ENCODE assay signal across 1 cellular context in the genomic region with DNA sequence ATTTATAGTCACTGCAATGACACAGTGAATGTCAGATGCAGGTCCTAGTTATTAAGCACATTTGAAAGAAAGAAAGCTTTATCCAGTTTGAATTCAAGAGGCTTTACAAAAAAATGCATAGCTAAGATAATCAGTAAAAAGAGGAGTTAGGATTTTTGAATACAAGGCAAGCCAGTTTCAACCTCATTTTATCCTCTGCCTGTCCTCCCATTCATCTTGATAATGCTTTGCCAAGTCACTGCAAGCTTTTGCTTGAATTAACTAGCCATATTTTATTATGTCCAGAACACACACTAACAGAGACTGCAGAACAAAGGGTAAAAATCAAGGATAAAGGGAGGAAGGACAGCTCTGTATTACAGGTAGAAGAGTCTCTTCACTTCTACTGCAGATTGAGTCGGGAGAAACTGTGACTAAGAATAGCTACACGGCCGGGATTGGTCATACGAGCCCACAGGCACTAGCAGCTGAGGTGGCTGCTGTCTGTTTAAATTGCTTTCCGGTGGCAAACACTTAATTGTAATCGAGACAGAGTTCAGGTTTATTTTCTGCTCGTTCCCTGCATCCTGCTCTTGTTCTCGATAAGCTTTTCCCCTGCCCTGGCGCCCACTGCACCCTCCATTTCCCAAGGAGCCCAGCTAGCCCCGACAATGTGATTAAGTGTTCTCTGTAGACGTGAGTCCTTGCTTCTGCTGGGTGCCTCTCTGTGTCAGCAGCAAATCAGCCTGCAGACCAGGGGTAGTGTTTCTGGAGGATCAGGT.
TF ChIP-seq lines count a peak whose summit lies in the region.

No MANE protein-coding gene starts in this region.

TF ChIP-seq in HepG2, 621 proteins besides CTCF, POLR2A, EP300 and RAD21 (continued from another document and continues in another):
- TF ChIP-seq ZNF180 (CRISPR knock-in tag; IDR thresholded peaks at IDR 0.05; ENCODE audit: borderline replicate concordance, low read depth) (no peak), SP4 (CRISPR knock-in tag; IDR thresholded peaks at IDR 0.05) (no peak), ZNF577 (CRISPR knock-in tag; IDR thresholded peaks at IDR 0.05; ENCODE audit: borderline replicate concordance, low read depth) (no peak), ZSCAN29 (CRISPR knock-in tag; conservative IDR thresholded peaks at IDR 0.05) (0 out of 2 replicates have a peak, but pooled peaks have one; percentile 60), NR2F6 (IDR thresholded peaks at IDR 0.05) (no peak), NR2F6 (CRISPR knock-in tag; IDR thresholded peaks at IDR 0.05) (no peak), ARID5B (CRISPR knock-in tag; IDR thresholded peaks at IDR 0.05) (peak; percentile 26; the same call in 1 of the 2 replicates), MIXL1 (CRISPR knock-in tag; IDR thresholded peaks at IDR 0.05) (0 out of 2 replicates have a peak, but pooled peaks have one; percentile 7), ZNF792 (CRISPR knock-in tag; IDR thresholded peaks at IDR 0.05) (no peak), ZNF619 (CRISPR knock-in tag; IDR thresholded peaks at IDR 0.05) (0 out of 2 replicates have a peak, but pooled peaks have one; percentile 43), IKZF4 (CRISPR knock-in tag; IDR thresholded peaks at IDR 0.05; ENCODE audit: borderline replicate concordance, low read depth, not compliant biosample characterization) (no peak), ZNF430 (CRISPR knock-in tag; IDR thresholded peaks at IDR 0.05) (no peak), ZNF609 (CRISPR knock-in tag; IDR thresholded peaks at IDR 0.05; ENCODE audit: borderline replicate concordance) (no peak), SALL1 (CRISPR knock-in tag; IDR thresholded peaks at IDR 0.05) (peak; percentile 54), ZMAT3 (CRISPR knock-in tag; conservative IDR thresholded peaks at IDR 0.05) (no peak), ZNF567 (CRISPR knock-in tag; IDR thresholded peaks at IDR 0.05; ENCODE audit: borderline replicate concordance) (0 out of 2 replicates have a peak, but pooled peaks have one; percentile 42), ZNF354B (CRISPR knock-in tag; IDR thresholded peaks at IDR 0.05) (no peak), SPEN (CRISPR knock-in tag; IDR thresholded peaks at IDR 0.05; ENCODE audit: low read depth) (no peak), XRCC5 (optimal IDR thresholded peaks at IDR 0.05; ENCODE audit: low read length) (peak; percentile 43), TBX2 (CRISPR knock-in tag; IDR thresholded peaks at IDR 0.05; ENCODE audit: borderline replicate concordance) (peak; percentile 55; the same call in 1 of the 2 replicates), ZNF235 (CRISPR knock-in tag; IDR thresholded peaks at IDR 0.05; ENCODE audit: borderline replicate concordance) (no peak), TEAD3 (CRISPR knock-in tag; optimal IDR thresholded peaks at IDR 0.05; ENCODE audit: borderline replicate concordance) (no peak), ZNF292 (CRISPR knock-in tag; IDR thresholded peaks at IDR 0.05; ENCODE audit: borderline replicate concordance, low read depth) (peak; percentile 55; the same call in 1 of the 2 replicates), CREB3 (CRISPR knock-in tag; IDR thresholded peaks at IDR 0.05) (no peak), FOXK2 (IDR thresholded peaks at IDR 0.05) (no peak), ESRRA (CRISPR knock-in tag; IDR thresholded peaks at IDR 0.05; ENCODE audit: low read depth) (no peak), SMARCE1 (IDR thresholded peaks at IDR 0.05; ENCODE audit: borderline replicate concordance) (no peak), YEATS2 (CRISPR knock-in tag; IDR thresholded peaks at IDR 0.05; ENCODE audit: borderline replicate concordance) (no peak), ZBTB7B (CRISPR knock-in tag; IDR thresholded peaks at IDR 0.05) (no peak)
- TF ChIP-seq, protein P1, sequence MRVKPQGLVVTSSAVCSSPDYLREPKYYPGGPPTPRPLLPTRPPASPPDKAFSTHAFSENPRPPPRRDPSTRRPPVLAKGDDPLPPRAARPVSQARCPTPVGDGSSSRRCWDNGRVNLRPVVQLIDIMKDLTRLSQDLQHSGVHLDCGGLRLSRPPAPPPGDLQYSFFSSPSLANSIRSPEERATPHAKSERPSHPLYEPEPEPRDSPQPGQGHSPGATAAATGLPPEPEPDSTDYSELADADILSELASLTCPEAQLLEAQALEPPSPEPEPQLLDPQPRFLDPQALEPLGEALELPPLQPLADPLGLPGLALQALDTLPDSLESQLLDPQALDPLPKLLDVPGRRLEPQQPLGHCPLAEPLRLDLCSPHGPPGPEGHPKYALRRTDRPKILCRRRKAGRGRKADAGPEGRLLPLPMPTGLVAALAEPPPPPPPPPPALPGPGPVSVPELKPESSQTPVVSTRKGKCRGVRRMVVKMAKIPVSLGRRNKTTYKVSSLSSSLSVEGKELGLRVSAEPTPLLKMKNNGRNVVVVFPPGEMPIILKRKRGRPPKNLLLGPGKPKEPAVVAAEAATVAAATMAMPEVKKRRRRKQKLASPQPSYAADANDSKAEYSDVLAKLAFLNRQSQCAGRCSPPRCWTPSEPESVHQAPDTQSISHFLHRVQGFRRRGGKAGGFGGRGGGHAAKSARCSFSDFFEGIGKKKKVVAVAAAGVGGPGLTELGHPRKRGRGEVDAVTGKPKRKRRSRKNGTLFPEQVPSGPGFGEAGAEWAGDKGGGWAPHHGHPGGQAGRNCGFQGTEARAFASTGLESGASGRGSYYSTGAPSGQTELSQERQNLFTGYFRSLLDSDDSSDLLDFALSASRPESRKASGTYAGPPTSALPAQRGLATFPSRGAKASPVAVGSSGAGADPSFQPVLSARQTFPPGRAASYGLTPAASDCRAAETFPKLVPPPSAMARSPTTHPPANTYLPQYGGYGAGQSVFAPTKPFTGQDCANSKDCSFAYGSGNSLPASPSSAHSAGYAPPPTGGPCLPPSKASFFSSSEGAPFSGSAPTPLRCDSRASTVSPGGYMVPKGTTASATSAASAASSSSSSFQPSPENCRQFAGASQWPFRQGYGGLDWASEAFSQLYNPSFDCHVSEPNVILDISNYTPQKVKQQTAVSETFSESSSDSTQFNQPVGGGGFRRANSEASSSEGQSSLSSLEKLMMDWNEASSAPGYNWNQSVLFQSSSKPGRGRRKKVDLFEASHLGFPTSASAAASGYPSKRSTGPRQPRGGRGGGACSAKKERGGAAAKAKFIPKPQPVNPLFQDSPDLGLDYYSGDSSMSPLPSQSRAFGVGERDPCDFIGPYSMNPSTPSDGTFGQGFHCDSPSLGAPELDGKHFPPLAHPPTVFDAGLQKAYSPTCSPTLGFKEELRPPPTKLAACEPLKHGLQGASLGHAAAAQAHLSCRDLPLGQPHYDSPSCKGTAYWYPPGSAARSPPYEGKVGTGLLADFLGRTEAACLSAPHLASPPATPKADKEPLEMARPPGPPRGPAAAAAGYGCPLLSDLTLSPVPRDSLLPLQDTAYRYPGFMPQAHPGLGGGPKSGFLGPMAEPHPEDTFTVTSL (CRISPR knock-in tag; IDR thresholded peaks at IDR 0.05; ENCODE audit: borderline replicate concordance), result peak; percentile 16; the same call in 1 of the 2 replicates
- TF ChIP-seq, protein P2, sequence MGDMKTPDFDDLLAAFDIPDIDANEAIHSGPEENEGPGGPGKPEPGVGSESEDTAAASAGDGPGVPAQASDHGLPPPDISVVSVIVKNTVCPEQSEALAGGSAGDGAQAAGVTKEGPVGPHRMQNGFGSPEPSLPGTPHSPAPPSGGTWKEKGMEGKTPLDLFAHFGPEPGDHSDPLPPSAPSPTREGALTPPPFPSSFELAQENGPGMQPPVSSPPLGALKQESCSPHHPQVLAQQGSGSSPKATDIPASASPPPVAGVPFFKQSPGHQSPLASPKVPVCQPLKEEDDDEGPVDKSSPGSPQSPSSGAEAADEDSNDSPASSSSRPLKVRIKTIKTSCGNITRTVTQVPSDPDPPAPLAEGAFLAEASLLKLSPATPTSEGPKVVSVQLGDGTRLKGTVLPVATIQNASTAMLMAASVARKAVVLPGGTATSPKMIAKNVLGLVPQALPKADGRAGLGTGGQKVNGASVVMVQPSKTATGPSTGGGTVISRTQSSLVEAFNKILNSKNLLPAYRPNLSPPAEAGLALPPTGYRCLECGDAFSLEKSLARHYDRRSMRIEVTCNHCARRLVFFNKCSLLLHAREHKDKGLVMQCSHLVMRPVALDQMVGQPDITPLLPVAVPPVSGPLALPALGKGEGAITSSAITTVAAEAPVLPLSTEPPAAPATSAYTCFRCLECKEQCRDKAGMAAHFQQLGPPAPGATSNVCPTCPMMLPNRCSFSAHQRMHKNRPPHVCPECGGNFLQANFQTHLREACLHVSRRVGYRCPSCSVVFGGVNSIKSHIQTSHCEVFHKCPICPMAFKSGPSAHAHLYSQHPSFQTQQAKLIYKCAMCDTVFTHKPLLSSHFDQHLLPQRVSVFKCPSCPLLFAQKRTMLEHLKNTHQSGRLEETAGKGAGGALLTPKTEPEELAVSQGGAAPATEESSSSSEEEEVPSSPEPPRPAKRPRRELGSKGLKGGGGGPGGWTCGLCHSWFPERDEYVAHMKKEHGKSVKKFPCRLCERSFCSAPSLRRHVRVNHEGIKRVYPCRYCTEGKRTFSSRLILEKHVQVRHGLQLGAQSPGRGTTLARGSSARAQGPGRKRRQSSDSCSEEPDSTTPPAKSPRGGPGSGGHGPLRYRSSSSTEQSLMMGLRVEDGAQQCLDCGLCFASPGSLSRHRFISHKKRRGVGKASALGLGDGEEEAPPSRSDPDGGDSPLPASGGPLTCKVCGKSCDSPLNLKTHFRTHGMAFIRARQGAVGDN (CRISPR knock-in tag; IDR thresholded peaks at IDR 0.05), result no peak
